Comparison of ENCODE assay signal across 9 cellular contexts in the genomic region with DNA sequence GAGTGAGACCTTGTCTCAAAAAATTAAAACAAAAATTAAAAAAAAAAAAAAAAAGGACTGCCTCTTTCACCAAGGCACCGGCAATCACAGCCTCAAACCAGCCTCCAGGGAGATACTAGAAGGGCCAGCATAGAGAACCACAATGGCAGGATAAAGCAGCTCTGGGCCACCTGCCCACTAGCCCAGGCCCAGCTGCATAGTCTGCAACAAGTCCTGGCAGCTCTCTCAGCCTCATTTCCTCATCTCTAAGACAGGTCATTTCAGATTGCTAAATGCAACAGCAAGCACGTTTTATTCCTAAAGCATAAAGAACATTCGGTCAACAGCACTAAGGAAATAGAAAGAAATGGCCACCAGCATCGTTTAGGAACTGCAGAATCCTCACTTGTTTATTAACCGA. TPM values are rescaled to one million over a fixed set of nuclear protein-coding genes. Genes with fewer than 3 reads are reported as not detected.
DNase-seq lines count a peak whose midpoint lies in the region; ATAC-seq, FAIRE-seq and TF ChIP-seq lines count a peak whose summit lies in the region.
"Had no signal": no experiment of that assay in that cellular context is flagged by ENCODE, and none has a peak within 500 bp of the region (broad histone marks: within the 10 kb centered on the region; RNA-seq: fewer than 3 reads in every experiment).

No MANE protein-coding gene starts in this region.

- TF ChIP-seq CTCF in AG09309 (IDR thresholded peaks at IDR 0.05; ENCODE audit: control insufficient read depth, insufficient read depth, low read depth, low read length, missing control alignments) = no peak
- TF ChIP-seq CTCF in mucosa of descending colon (IDR thresholded peaks at IDR 0.05) = no peak

- peak; percentile 31 for ATAC-seq in mucosa of descending colon
- no peak for ATAC-seq in HG02763 (IDR thresholded peaks at IDR 0.05; ENCODE audit: unreplicated experiment)

- FAIRE-seq in GM12892 (lab: Jason Lieb, UNC) = no peak

- no peak for TF ChIP-seq POLR2A in GM12892 (IDR thresholded peaks at IDR 0.05; ENCODE audit: low read depth, low read length)

- H3K4me3 Mint-ChIP-seq in activated T-helper 2 cell treated with anti-CD3 and anti-CD28 coated beads, Interferon-gamma antibody, Interleukin-2, Interleukin-4, amounts not matched to agents 10 μg/mL and 5 μg/mL and 100 μg/mL, durations not matched to agents 14 hours and 24 hours and 36 hours (ENCODE audit: low read depth) = no peak overlapping the region

- intact Hi-C loops in mucosa of descending colon (cut with DNase I, micrococcal nuclease) = no loop called here
- intact Hi-C loops in activated T-helper 2 cell treated with anti-CD3 and anti-CD28 coated beads, Interferon-gamma antibody, Interleukin-2, Interleukin-4, amounts not matched to agents 10 μg/mL and 5 μg/mL and 100 μg/mL, durations not matched to agents 14 hours and 24 hours and 36 hours (cut with micrococcal nuclease) = no loop called here

- H3K27ac Mint-ChIP-seq in activated T-helper 2 cell treated with anti-CD3 and anti-CD28 coated beads, Interferon-gamma antibody, Interleukin-2, Interleukin-4, amounts not matched to agents 10 μg/mL and 5 μg/mL and 100 μg/mL, durations not matched to agents 14 hours and 24 hours and 36 hours = no peak overlapping the region

- no peak overlapping the region for H3K4me3 ChIP-seq in AG09309 (ENCODE audit: control insufficient read depth, low read depth, low read length)
- no peak overlapping the region for H3K4me3 ChIP-seq in mucosa of descending colon

- no peaks in the 10 kb centered on the region for H3K36me3 ChIP-seq in mucosa of descending colon (ENCODE audit: low read depth)

- H3K27me3 Mint-ChIP-seq in activated T-helper 2 cell treated with anti-CD3 and anti-CD28 coated beads, Interferon-gamma antibody, Interleukin-2, Interleukin-4, amounts not matched to agents 10 μg/mL and 5 μg/mL and 100 μg/mL, durations not matched to agents 14 hours and 24 hours and 36 hours (ENCODE audit: low read depth) = no peaks in the 10 kb centered on the region

- no peaks in the 10 kb centered on the region for H3K9me3 ChIP-seq in mucosa of descending colon

- DNase-seq in AG09309 (ENCODE audit: low read depth) = peak; percentile 68
- peak; percentile 30 for DNase-seq in M059J (ENCODE audit: low read depth)
- peak; percentile 90 for DNase-seq in dermis blood vessel endothelial cell
- DNase-seq in mucosa of descending colon = no peak
- DNase-seq in GM12892 (ENCODE audit: insufficient read length) = no peak
- DNase-seq in activated T-helper 2 cell treated with anti-CD3 and anti-CD28 coated beads, Interferon-gamma antibody, Interleukin-2, Interleukin-4, amounts not matched to agents 10 μg/mL and 5 μg/mL and 100 μg/mL, durations not matched to agents 14 hours and 24 hours and 36 hours (ENCODE audit: low spot score) = no peak
- DNase-seq in stimulated activated CD4-positive, alpha-beta T cell treated with anti-CD3 and anti-CD28 coated beads, Interleukin-2, amount 100 ng/mL, for 24 hours = no peak
- DNase-seq: T-helper 2 cell had no signal

- H3K4me1 Mint-ChIP-seq in activated T-helper 2 cell treated with anti-CD3 and anti-CD28 coated beads, Interferon-gamma antibody, Interleukin-2, Interleukin-4, amounts not matched to agents 10 μg/mL and 5 μg/mL and 100 μg/mL, durations not matched to agents 14 hours and 24 hours and 36 hours (ENCODE audit: low read depth) = peaks cover 40% of the 10 kb centered on the region

- peaks cover 17% of the 10 kb centered on the region for H3K4me1 ChIP-seq in mucosa of descending colon (ENCODE audit: low read depth)

- H3K9me3 Mint-ChIP-seq in activated T-helper 2 cell treated with anti-CD3 and anti-CD28 coated beads, Interferon-gamma antibody, Interleukin-2, Interleukin-4, amounts not matched to agents 10 μg/mL and 5 μg/mL and 100 μg/mL, durations not matched to agents 14 hours and 24 hours and 36 hours = no peaks in the 10 kb centered on the region

- peaks cover 50% of the 10 kb centered on the region for H3K36me3 Mint-ChIP-seq in activated T-helper 2 cell treated with anti-CD3 and anti-CD28 coated beads, Interferon-gamma antibody, Interleukin-2, Interleukin-4, amounts not matched to agents 10 μg/mL and 5 μg/mL and 100 μg/mL, durations not matched to agents 14 hours and 24 hours and 36 hours (ENCODE audit: low read depth)

RNA-seq across cellular contexts. Expression of a gene that starts 28.8 kb away (rescaled TPM):
- 93.5 and 96.6 TPM in 2 replicates for total RNA-seq in M059J (2014; rRNA removed; shearing (Covaris generic))
- total RNA-seq in dermis blood vessel endothelial cell = 180 and 256 TPM in 2 replicates
- total RNA-seq in mucosa of descending colon = 10 to 100 TPM; 66.6 to 97.7 (median 87.5) TPM
- polyA plus RNA-seq in GM12892 (2012; ENCODE audit: missing spikeins) = 35.7 TPM
- 79.4 and 88.2 TPM in 2 replicates for total RNA-seq in activated T-helper 2 cell treated with anti-CD3 and anti-CD28 coated beads, Interferon-gamma antibody, Interleukin-2, Interleukin-4, amounts not matched to agents 10 μg/mL and 5 μg/mL and 100 μg/mL, durations not matched to agents 14 hours and 24 hours and 36 hours

Comparison
In these comparisons a context has a peak if more than half of its experiments do, and no peak if none do; other contexts are left out.
1. DNase-seq: peak in AG09309 (single experiment), M059J (single experiment) and dermis blood vessel endothelial cell (single experiment); none in mucosa of descending colon (0 of 3), GM12892 (single experiment), activated T-helper 2 cell treated with anti-CD3 and anti-CD28 coated beads, Interferon-gamma antibody, Interleukin-2, Interleukin-4, amounts not matched to agents 10 μg/mL and 5 μg/mL and 100 μg/mL, durations not matched to agents 14 hours and 24 hours and 36 hours (single experiment) and stimulated activated CD4-positive, alpha-beta T cell treated with anti-CD3 and anti-CD28 coated beads, Interleukin-2, amount 100 ng/mL, for 24 hours (0 of 2).